In the genomic region with DNA sequence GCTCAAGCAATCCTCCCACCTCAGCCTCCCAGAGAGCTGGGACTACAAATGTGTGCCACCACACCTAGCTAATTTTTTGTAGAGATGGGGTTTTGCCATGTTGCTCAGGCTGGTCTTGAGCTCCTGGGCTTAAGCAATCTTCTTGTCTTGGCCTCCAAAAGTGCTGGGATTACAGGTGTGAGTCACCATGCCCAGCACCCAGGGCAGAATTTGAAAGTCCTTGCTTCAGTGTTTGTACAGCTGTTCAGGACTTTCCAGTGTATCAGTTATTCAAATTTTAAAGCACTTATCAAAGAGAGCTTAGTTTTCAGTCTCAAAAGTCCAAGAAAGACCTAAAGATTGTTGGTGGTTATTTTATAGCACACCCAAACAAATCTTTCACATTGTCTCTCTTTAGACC, we compare ENCODE assay signal across 9 cellular contexts. TPM values are rescaled to one million over a fixed set of nuclear protein-coding genes. Genes with fewer than 3 reads are reported as not detected.
A peak's percentile ranks its signal among the peaks of the same experiment; 100 is the strongest.
DNase-seq lines count a peak whose midpoint lies in the region; ATAC-seq and TF ChIP-seq lines count a peak whose summit lies in the region.
"Had no signal": no experiment of that assay in that cellular context is flagged by ENCODE, and none has a peak within 500 bp of the region (broad histone marks: within the 10 kb centered on the region; RNA-seq: fewer than 3 reads in every experiment).

No MANE protein-coding gene starts in this region.

- no peak overlapping the region for H3K4me3 Mint-ChIP-seq in activated CD8-positive, alpha-beta T cell treated with anti-CD3 and anti-CD28 coated beads, Interleukin-2, amount 10 ng/mL, durations not matched to agents 7 days and 5 days
- H3K4me3 Mint-ChIP-seq in activated CD4-positive, alpha-beta memory T cell treated with anti-CD3 and anti-CD28 coated beads for 36 hours: no peak overlapping the region

- H3K4me1 Mint-ChIP-seq in activated CD8-positive, alpha-beta T cell treated with anti-CD3 and anti-CD28 coated beads, Interleukin-2, amount 10 ng/mL, durations not matched to agents 7 days and 5 days (ENCODE audit: low read depth): peaks cover 22% of the 10 kb centered on the region
- peaks cover 29% of the 10 kb centered on the region for H3K4me1 Mint-ChIP-seq in activated CD4-positive, alpha-beta memory T cell treated with anti-CD3 and anti-CD28 coated beads for 36 hours (ENCODE audit: low read depth)

- H3K27me3 ChIP-seq in thyroid gland: no peaks in the 10 kb centered on the region

- H3K9me3 Mint-ChIP-seq in activated CD8-positive, alpha-beta T cell treated with anti-CD3 and anti-CD28 coated beads, Interleukin-2, amount 10 ng/mL, durations not matched to agents 7 days and 5 days (ENCODE audit: insufficient read depth): no peaks in the 10 kb centered on the region
- H3K9me3 Mint-ChIP-seq in activated CD4-positive, alpha-beta memory T cell treated with anti-CD3 and anti-CD28 coated beads for 36 hours: no peaks in the 10 kb centered on the region

- H3K27ac ChIP-seq in thyroid gland: no peak overlapping the region

- no peaks in the 10 kb centered on the region for H3K9me3 ChIP-seq in mucosa of descending colon
- H3K9me3 ChIP-seq in thyroid gland: no peaks in the 10 kb centered on the region

- intact Hi-C loops in mucosa of descending colon (cut with DNase I, micrococcal nuclease): loop anchor here in 1 of 2 donors (10.0 kb wide), 1 partner anchor 82 kb away; the partner anchor contains the start of gene PELI1
- intact Hi-C loops in thyroid gland (cut with DNase I): no loop called here
- intact Hi-C loops in activated CD4-positive, alpha-beta memory T cell treated with anti-CD3 and anti-CD28 coated beads for 36 hours (cut with micrococcal nuclease): loop anchor here (10.0 kb wide), 1 partner anchor 812 kb away; no protein-coding TSS in a partner anchor

- TF ChIP-seq POLR2A in thyroid gland (IDR thresholded peaks at IDR 0.05): no peak

- POLR2A ChIA-PET in activated CD8-positive, alpha-beta T cell treated with anti-CD3 and anti-CD28 coated beads, Interleukin-2, amount 10 ng/mL, durations not matched to agents 7 days and 5 days (lab: Charles Lee): no interaction called here
- POLR2A ChIA-PET in activated CD4-positive, alpha-beta memory T cell treated with anti-CD3 and anti-CD28 coated beads for 36 hours (lab: Charles Lee): interaction anchor here (0.7 kb wide), 1 partner anchor 156 kb away, joined by 3 read pairs; no protein-coding TSS in a partner anchor

- H3K4me3 ChIP-seq in mucosa of descending colon (no peak overlapping the region), thyroid gland (replicated peaks in 1 of 3) (no peak overlapping the region)

- DNase-seq in activated CD8-positive, alpha-beta T cell treated with anti-CD3 and anti-CD28 coated beads, Interleukin-2, amount 10 ng/mL, durations not matched to agents 7 days and 5 days: no peak
- DNase-seq in mucosa of descending colon (no peak), HPDE6-E6E7 (ENCODE audit: extremely low spot score) (no peak), thyroid gland (no peak), cerebellar cortex (ENCODE audit: low spot score) (no peak)
- DNase-seq in activated CD4-positive, alpha-beta memory T cell treated with anti-CD3 and anti-CD28 coated beads for 36 hours: no peak
- DNase-seq: activated CD8-positive, alpha-beta memory T cell treated with anti-CD3 and anti-CD28 coated beads, Interleukin-2, amount 50 U/mL, for 48 hours had no signal

- peak overlapping the region; percentile 5 for H3K27ac Mint-ChIP-seq in activated CD8-positive, alpha-beta T cell treated with anti-CD3 and anti-CD28 coated beads, Interleukin-2, amount 10 ng/mL, durations not matched to agents 7 days and 5 days
- H3K27ac Mint-ChIP-seq in activated CD4-positive, alpha-beta memory T cell treated with anti-CD3 and anti-CD28 coated beads for 36 hours: no peak overlapping the region

- no peak for TF ChIP-seq CTCF in mucosa of descending colon (IDR thresholded peaks at IDR 0.05)
- no peak for TF ChIP-seq CTCF in thyroid gland (IDR thresholded peaks at IDR 0.05)

- H3K36me3 ChIP-seq in mucosa of descending colon (ENCODE audit: low read depth) (no peaks in the 10 kb centered on the region), thyroid gland (no peaks in the 10 kb centered on the region)

- H3K4me1 ChIP-seq in mucosa of descending colon (ENCODE audit: low read depth) (peaks cover 9% of the 10 kb centered on the region), thyroid gland (no peaks in the 10 kb centered on the region)

- CTCF ChIA-PET in activated CD8-positive, alpha-beta T cell treated with anti-CD3 and anti-CD28 coated beads, Interleukin-2, amount 10 ng/mL, durations not matched to agents 7 days and 5 days (lab: Charles Lee): interaction anchor here (1.0 to 1.3 kb wide), 6 partner anchors 11 to 425 kb away, joined by 3 to 5 read pairs (median 4); no protein-coding TSS in a partner anchor
- CTCF ChIA-PET in activated CD4-positive, alpha-beta memory T cell treated with anti-CD3 and anti-CD28 coated beads for 36 hours (lab: Charles Lee): interaction anchor here (1.0 to 2.2 kb wide), 2 partner anchors 13 to 265 kb away, joined by 4 to 15 read pairs; no protein-coding TSS in a partner anchor

- H3K27me3 Mint-ChIP-seq in activated CD8-positive, alpha-beta T cell treated with anti-CD3 and anti-CD28 coated beads, Interleukin-2, amount 10 ng/mL, durations not matched to agents 7 days and 5 days (ENCODE audit: low read depth): no peaks in the 10 kb centered on the region
- peaks cover 2% of the 10 kb centered on the region for H3K27me3 Mint-ChIP-seq in activated CD4-positive, alpha-beta memory T cell treated with anti-CD3 and anti-CD28 coated beads for 36 hours

- H3K36me3 Mint-ChIP-seq in activated CD8-positive, alpha-beta T cell treated with anti-CD3 and anti-CD28 coated beads, Interleukin-2, amount 10 ng/mL, durations not matched to agents 7 days and 5 days (ENCODE audit: low read depth): no peaks in the 10 kb centered on the region
- no peaks in the 10 kb centered on the region for H3K36me3 Mint-ChIP-seq in activated CD4-positive, alpha-beta memory T cell treated with anti-CD3 and anti-CD28 coated beads for 36 hours

- ATAC-seq in GM18511 (IDR thresholded peaks at IDR 0.05; ENCODE audit: unreplicated experiment) (peak; percentile 67), HG02678 (IDR thresholded peaks at IDR 0.05; ENCODE audit: unreplicated experiment) (peak; percentile 86), mucosa of descending colon (peak; percentile 73)
- ATAC-seq in activated CD8-positive, alpha-beta T cell treated with anti-CD3 and anti-CD28 coated beads, Interleukin-2, amount 10 ng/mL, durations not matched to agents 7 days and 5 days: no peak

RNA-seq across cellular contexts. Expression of gene VPS54, which starts 43.6 kb away (rescaled TPM):
- 10 to 100 TPM; 13.4 to 14.3 TPM for total RNA-seq in activated CD8-positive, alpha-beta T cell treated with anti-CD3 and anti-CD28 coated beads, Interleukin-2, amount 10 ng/mL, durations not matched to agents 7 days and 5 days
- total RNA-seq in mucosa of descending colon: 10 to 100 TPM; 18.1 to 25.7 (median 21.9) TPM
- total RNA-seq in thyroid gland: 10 to 100 TPM; 34.4 to 40.8 (median 35.9) TPM
- 10 to 100 TPM; 12.5 to 12.8 TPM for total RNA-seq in activated CD4-positive, alpha-beta memory T cell treated with anti-CD3 and anti-CD28 coated beads for 36 hours
